In genomic region chr21:43718872-43719747, GRCh38 we compare ENCODE assay signal across 8 cellular contexts. TPM values are rescaled to one million over a fixed set of nuclear protein-coding genes. Genes with fewer than 3 reads are reported as not detected.
DNase-seq lines count a peak whose midpoint lies in the region; ATAC-seq, FAIRE-seq and TF ChIP-seq lines count a peak whose summit lies in the region.

PDXK (plus strand) TSS chr21:43719129; CDS start chr21:43719295, 166 bp downstream.

- peak within 1 kb of the TSS; percentile 89 for H3K4me3 Mint-ChIP-seq in T-helper 2 cell treated with Interferon-gamma antibody and Interleukin-4, amounts not matched to agents 5 μg/mL and 100 μg/mL, for 36 hours
- peak within 1 kb of the TSS; percentile 86 for H3K4me3 Mint-ChIP-seq in astrocyte (ENCODE audit: unreplicated experiment)

- TF ChIP-seq CTCF in astrocyte (IDR thresholded peaks at IDR 0.05; ENCODE audit: insufficient read depth, low read depth, low read length): no peak
- TF ChIP-seq CTCF in hepatocyte (IDR thresholded peaks at IDR 0.05; ENCODE audit: poor library complexity): peak; percentile 12

- H2AFZ ChIP-seq in astrocyte (ENCODE audit: low read depth, low read length) (peak within 1 kb of the TSS; percentile 88), hepatocyte (peak within 1 kb of the TSS; percentile 88)

- H3K4me2 ChIP-seq in astrocyte (ENCODE audit: low read length): peak within 1 kb of the TSS; percentile 100
- H3K4me2 ChIP-seq in hepatocyte: peak within 1 kb of the TSS; percentile 97

- peak within 1 kb of the TSS; percentile 91 for H3K9ac ChIP-seq in astrocyte (ENCODE audit: low read length)

- H3K36me3 ChIP-seq in astrocyte (ENCODE audit: insufficient read depth, low read length) (no peaks in the 10 kb centered on the region), hepatocyte (replicated peaks; ENCODE audit: insufficient read depth, low read depth) (no peaks in the 10 kb centered on the region), aorta (ENCODE audit: control insufficient read depth in 1 of 2, insufficient read depth in 2 of 2, low read length in 1 of 2) (no peaks in the 10 kb centered on the region)

- H4K20me1 ChIP-seq in astrocyte (ENCODE audit: insufficient read depth, low read length): peaks cover 44% of the 10 kb centered on the region
- peaks cover 40% of the 10 kb centered on the region for H4K20me1 ChIP-seq in hepatocyte (ENCODE audit: insufficient read depth, poor library complexity, severe bottlenecking)

- ATAC-seq in HG02571 (IDR thresholded peaks at IDR 0.05; ENCODE audit: unreplicated experiment): peak; percentile 58
- peak; percentile 94 for ATAC-seq in aorta (ENCODE audit: low FRiP score)

- TF ChIP-seq POLR2A in GM12891 (IDR thresholded peaks at IDR 0.05; ENCODE audit: low read depth, low read length): no peak

- no peaks in the 10 kb centered on the region for H3K9me2 ChIP-seq in hepatocyte (replicated peaks; ENCODE audit: insufficient read depth)

- H3K79me2 ChIP-seq in astrocyte (ENCODE audit: insufficient read depth, low read length) (peaks cover 44% of the 10 kb centered on the region), hepatocyte (peaks cover 50% of the 10 kb centered on the region)

- no peaks in the 10 kb centered on the region for H3K9me3 ChIP-seq in astrocyte (ENCODE audit: insufficient read depth, low read depth, low read length)
- H3K9me3 ChIP-seq in hepatocyte (ENCODE audit: low read depth): no peaks in the 10 kb centered on the region
- no peaks in the 10 kb centered on the region for H3K9me3 ChIP-seq in aorta (ENCODE audit: control insufficient read depth, low read length)

- FAIRE-seq in GM12891 (lab: Jason Lieb, UNC): peak; percentile 94
- no peak for FAIRE-seq in astrocyte (lab: Jason Lieb, UNC)

- peak within 1 kb of the TSS; percentile 82 for H3K27ac Mint-ChIP-seq in T-helper 2 cell treated with Interferon-gamma antibody and Interleukin-4, amounts not matched to agents 5 μg/mL and 100 μg/mL, for 36 hours
- H3K27ac Mint-ChIP-seq in astrocyte (ENCODE audit: unreplicated experiment): peak within 1 kb of the TSS; percentile 84

- DNase-seq in GM12891 (ENCODE audit: insufficient read length, low spot score) (peak; percentile 79), NCI-H1092 (lab: John Stamatoyannopoulos, UW) (peak; percentile 77), astrocyte (ENCODE audit: low read depth) (peak; percentile 63), hepatocyte (ENCODE audit: low spot score) (peak; percentile 97), retina (peak; percentile 79), aorta (peak; percentile 91 to 95)
- DNase-seq in T-helper 2 cell treated with Interferon-gamma antibody and Interleukin-4, amounts not matched to agents 5 μg/mL and 100 μg/mL, for 36 hours (ENCODE audit: low spot score): peak; percentile 85

- no peaks in the 10 kb centered on the region for H3K9me3 Mint-ChIP-seq in T-helper 2 cell treated with Interferon-gamma antibody and Interleukin-4, amounts not matched to agents 5 μg/mL and 100 μg/mL, for 36 hours
- no peaks in the 10 kb centered on the region for H3K9me3 Mint-ChIP-seq in astrocyte (ENCODE audit: unreplicated experiment)

- intact Hi-C loops in aorta (cut with DNase I): loop anchor here in 1 of 2 donors (2.0 kb wide), 1 partner anchor 60 kb away; the partner anchor contains the start of genes HSF2BP and RRP1B

- no peaks in the 10 kb centered on the region for H3K27me3 ChIP-seq in astrocyte (ENCODE audit: insufficient read depth, low read length)
- H3K27me3 ChIP-seq in hepatocyte: no peaks in the 10 kb centered on the region
- no peaks in the 10 kb centered on the region for H3K27me3 ChIP-seq in aorta (ENCODE audit: control insufficient read depth in 1 of 2, insufficient read depth in 2 of 2, low read length in 1 of 2)

- H3K4me3 ChIP-seq in astrocyte (ENCODE audit: insufficient read depth, low read depth, low read length) (peak within 1 kb of the TSS; percentile 80), hepatocyte (peak within 1 kb of the TSS; percentile 95), aorta (ENCODE audit: low read length in 2 of 2) (peak within 1 kb of the TSS; percentile 77 to 92)

- peaks cover 21% of the 10 kb centered on the region for H3K27me3 Mint-ChIP-seq in T-helper 2 cell treated with Interferon-gamma antibody and Interleukin-4, amounts not matched to agents 5 μg/mL and 100 μg/mL, for 36 hours (ENCODE audit: low read depth)
- H3K27me3 Mint-ChIP-seq in astrocyte (ENCODE audit: low read depth, unreplicated experiment): no peaks in the 10 kb centered on the region

- H3K4me1 Mint-ChIP-seq in T-helper 2 cell treated with Interferon-gamma antibody and Interleukin-4, amounts not matched to agents 5 μg/mL and 100 μg/mL, for 36 hours (ENCODE audit: low read depth): peaks cover 14% of the 10 kb centered on the region
- peaks cover 15% of the 10 kb centered on the region for H3K4me1 Mint-ChIP-seq in astrocyte (ENCODE audit: low read depth, unreplicated experiment)

- peak within 1 kb of the TSS; percentile 91 for H3K27ac ChIP-seq in astrocyte (ENCODE audit: low read depth, low read length)
- H3K27ac ChIP-seq in hepatocyte: peak within 1 kb of the TSS; percentile 97
- H3K27ac ChIP-seq in aorta (ENCODE audit: low read depth in 1 of 2, low read length in 2 of 2): peak within 1 kb of the TSS; percentile 66 to 70

- WGBS in hepatocyte (ENCODE audit: low lambda C conversion rate, missing lambda C conversion rate): under 1% methylated on average over 65 of the region's 117 CpGs
- 0% methylated on average over 110 to 117 of the region's 117 CpGs for WGBS in aorta, 2 donors

- H3K36me3 Mint-ChIP-seq in T-helper 2 cell treated with Interferon-gamma antibody and Interleukin-4, amounts not matched to agents 5 μg/mL and 100 μg/mL, for 36 hours (ENCODE audit: low read depth): peaks cover 4% of the 10 kb centered on the region
- H3K36me3 Mint-ChIP-seq in astrocyte (ENCODE audit: low read depth, unreplicated experiment): peaks cover 16% of the 10 kb centered on the region

- H3K4me1 ChIP-seq in astrocyte (ENCODE audit: insufficient read depth, low read length) (peaks cover 17% of the 10 kb centered on the region), hepatocyte (ENCODE audit: insufficient read depth) (peaks cover 15% of the 10 kb centered on the region), aorta (ENCODE audit: control insufficient read depth in 1 of 2, insufficient read depth in 2 of 2, low read length in 2 of 2) (no peaks in the 10 kb centered on the region)

TF ChIP-seq in GM12891, 5 proteins besides CTCF, POLR2A, EP300 and RAD21:
- TF ChIP-seq POLR2AphosphoS5 (IDR thresholded peaks at IDR 0.05; ENCODE audit: low read depth, low read length) (peak; percentile 46; the same call in 1 of the 2 replicates), SPI1 (IDR thresholded peaks at IDR 0.05; ENCODE audit: low read depth, low read length) (peak; percentile 93), PAX5 (IDR thresholded peaks at IDR 0.05; ENCODE audit: insufficient read depth, low read length, severe bottlenecking) (no peak)

RNA-seq across cellular contexts. Expression of gene PDXK, which starts in this region (rescaled TPM):
- polyA plus RNA-seq in GM12891 (2012; ENCODE audit: low read depth, missing spikeins): 49.5 TPM
- 159 and 180 TPM in 2 replicates for total RNA-seq in astrocyte
- total RNA-seq in hepatocyte: 80.3 and 103 TPM in 2 replicates
- 185 and 192 TPM in 2 replicates for polyA plus RNA-seq in hepatocyte
- 10 to 100 TPM; 90.7 to 94.4 TPM for total RNA-seq in aorta
- polyA plus RNA-seq in aorta: 10 to 100 TPM; 25.8 to 38.2 TPM

Comparison
In these comparisons a context has a peak if more than half of its experiments do, and no peak if none do; other contexts are left out.
1. Peak in every context shown above with its lines: DNase-seq, ATAC-seq, H3K4me3 ChIP-seq and H3K27ac ChIP-seq.